ENCODE assay signal across 8 cellular contexts in genomic region chr20:3420211-3420707, GRCh38. TPM values are rescaled to one million over a fixed set of nuclear protein-coding genes. Genes with fewer than 3 reads are reported as not detected.
A peak's percentile ranks its signal among the peaks of the same experiment; 100 is the strongest.
DNase-seq lines count a peak whose midpoint lies in the region; ATAC-seq, FAIRE-seq and TF ChIP-seq lines count a peak whose summit lies in the region.

No MANE protein-coding gene starts in this region.

- H3K36me3 Mint-ChIP-seq in activated B cell treated with CpG ODN at 0.5 μM for 24 hours (ENCODE audit: low read depth) (no peaks in the 10 kb centered on the region), progenitor cell of endocrine pancreas (ENCODE audit: insufficient read depth) (no peaks in the 10 kb centered on the region), type B pancreatic cell (no peaks in the 10 kb centered on the region)

- peak; percentile 98 for ATAC-seq in GM21576 (IDR thresholded peaks at IDR 0.05; ENCODE audit: unreplicated experiment)
- ATAC-seq in activated B cell treated with CpG ODN at 0.5 μM for 24 hours (ENCODE audit: low read depth), result peak; percentile 60

- CTCF ChIA-PET in activated B cell treated with CpG ODN at 0.5 μM for 24 hours (lab: Charles Lee), result no interaction called here

- TF ChIP-seq POLR2A in GM12892 (IDR thresholded peaks at IDR 0.05; ENCODE audit: low read depth, low read length), result no peak

- POLR2A ChIA-PET in activated B cell treated with CpG ODN at 0.5 μM for 24 hours (lab: Charles Lee), result interaction anchor here (0.7 kb wide), 1 partner anchor 12 kb away, joined by 4 read pairs; no protein-coding TSS in a partner anchor

- TF ChIP-seq CTCF in activated B cell treated with CpG ODN at 0.5 μM for 24 hours (IDR thresholded peaks at IDR 0.05) (no peak), progenitor cell of endocrine pancreas (IDR thresholded peaks at IDR 0.05; ENCODE audit: unreplicated experiment) (no peak), type B pancreatic cell (conservative IDR thresholded peaks at IDR 0.05) (no peak)

- FAIRE-seq in GM12892 (lab: Jason Lieb, UNC), result peak; percentile 93

- intact Hi-C loops in activated B cell treated with CpG ODN at 0.5 μM for 24 hours (cut with micrococcal nuclease), result no loop called here

- no peaks in the 10 kb centered on the region for H3K9me3 Mint-ChIP-seq in activated B cell treated with CpG ODN at 0.5 μM for 24 hours
- peaks cover 4% of the 10 kb centered on the region for H3K9me3 Mint-ChIP-seq in progenitor cell of endocrine pancreas (ENCODE audit: low read depth)
- H3K9me3 Mint-ChIP-seq in type B pancreatic cell, result no peaks in the 10 kb centered on the region

- H3K27ac Mint-ChIP-seq in activated B cell treated with CpG ODN at 0.5 μM for 24 hours (no peak overlapping the region), progenitor cell of endocrine pancreas (no peak overlapping the region), type B pancreatic cell (no peak overlapping the region)

- H3K27me3 Mint-ChIP-seq in activated B cell treated with CpG ODN at 0.5 μM for 24 hours (peaks cover 15% of the 10 kb centered on the region), progenitor cell of endocrine pancreas (no peaks in the 10 kb centered on the region), type B pancreatic cell (no peaks in the 10 kb centered on the region)

- H3K4me1 Mint-ChIP-seq in activated B cell treated with CpG ODN at 0.5 μM for 24 hours, result peaks cover 4% of the 10 kb centered on the region
- no peaks in the 10 kb centered on the region for H3K4me1 Mint-ChIP-seq in progenitor cell of endocrine pancreas (ENCODE audit: low read depth)
- H3K4me1 Mint-ChIP-seq in type B pancreatic cell (ENCODE audit: unreplicated experiment), result no peaks in the 10 kb centered on the region

- DNase-seq in GM12892 (ENCODE audit: insufficient read length), result peak; percentile 44
- peak; percentile 34 for DNase-seq in KG1 (lab: John Stamatoyannopoulos, UW)
- no peak for DNase-seq in activated B cell treated with CpG ODN at 0.5 μM for 24 hours
- peak; percentile 30 for DNase-seq in foreskin melanocyte
- DNase-seq in stimulated activated CD8-positive, alpha-beta memory T cell treated with anti-CD3 and anti-CD28 coated beads, Interleukin-15, amount 100 ng/mL, for 48 hours (ENCODE audit: low read depth in 2 of 2), result peak; percentile 36 to 53
- no peak for DNase-seq in progenitor cell of endocrine pancreas (ENCODE audit: low spot score, unreplicated experiment)
- no peak for DNase-seq in type B pancreatic cell (ENCODE audit: extremely low spot score, unreplicated experiment)

- H3K4me3 Mint-ChIP-seq in activated B cell treated with CpG ODN at 0.5 μM for 24 hours (no peak overlapping the region), progenitor cell of endocrine pancreas (ENCODE audit: low read depth) (no peak overlapping the region), type B pancreatic cell (no peak overlapping the region)

RNA-seq across cellular contexts. Expression of gene DNAAF9, which starts 12.8 kb away (rescaled TPM):
- polyA plus RNA-seq in GM12892 (2012; ENCODE audit: missing spikeins), result 0.23 TPM
- total RNA-seq in activated B cell treated with CpG ODN at 0.5 μM for 24 hours (3.7 and 4.5 TPM in 2 replicates), progenitor cell of endocrine pancreas (29.5 and 29.9 TPM in 2 replicates), type B pancreatic cell (ENCODE audit: low replicate concordance) (17.3 and 19.1 TPM in 2 replicates)

RNA-seq across cellular contexts. Expression of gene ATRN, which starts 50.6 kb away (rescaled TPM):
- 4.9 TPM for polyA plus RNA-seq in GM12892 (2012; ENCODE audit: missing spikeins)
- total RNA-seq in activated B cell treated with CpG ODN at 0.5 μM for 24 hours (11.5 and 13.0 TPM in 2 replicates), progenitor cell of endocrine pancreas (54.5 and 55.2 TPM in 2 replicates), type B pancreatic cell (ENCODE audit: low replicate concordance) (36.9 and 43.9 TPM in 2 replicates)

Comparison
In these comparisons a context has a peak if more than half of its experiments do, and no peak if none do; other contexts are left out.
1. DNase-seq: peak in GM12892 (single experiment), KG1 (single experiment), foreskin melanocyte (single experiment) and stimulated activated CD8-positive, alpha-beta memory T cell treated with anti-CD3 and anti-CD28 coated beads, Interleukin-15, amount 100 ng/mL, for 48 hours (2 of 2); none in activated B cell treated with CpG ODN at 0.5 μM for 24 hours (single experiment), progenitor cell of endocrine pancreas (single experiment) and type B pancreatic cell (single experiment).